18 cellular contexts compared by ENCODE assay signal in the genomic region with DNA sequence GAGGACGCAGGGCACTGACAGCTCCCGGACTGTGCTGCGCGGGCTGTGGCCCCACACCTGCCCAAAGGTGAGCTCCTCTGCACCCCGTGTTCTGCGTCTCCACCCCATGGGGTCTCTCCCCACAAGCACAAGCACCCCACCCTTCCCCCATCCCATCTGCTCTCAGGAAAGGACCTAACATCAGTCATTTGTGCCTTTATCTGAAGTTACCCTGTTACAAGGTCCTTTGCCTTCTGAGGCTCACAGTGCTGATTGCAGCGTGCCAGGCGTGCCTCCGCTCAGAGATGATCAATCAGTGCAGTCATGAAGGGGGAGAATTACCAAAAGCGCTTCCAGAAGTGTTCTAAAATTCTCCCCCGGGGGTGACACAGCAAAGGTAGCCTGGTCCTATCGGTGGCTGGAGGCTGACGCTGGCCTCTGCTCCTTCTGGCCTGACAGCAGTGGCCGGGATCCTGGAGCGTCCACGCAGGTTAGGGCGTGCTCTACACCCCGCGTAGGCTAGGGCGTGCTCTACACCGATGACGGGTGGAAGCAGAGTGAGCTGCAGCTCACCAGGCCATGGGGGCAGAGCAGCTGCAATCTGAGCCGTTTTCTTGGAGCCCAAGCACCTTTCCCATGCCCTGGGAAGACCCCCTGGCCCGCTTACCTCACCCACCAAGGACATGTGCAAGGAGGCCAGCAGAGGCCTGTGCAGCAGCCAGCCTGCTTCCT.
DNase-seq lines count a peak whose midpoint lies in the region; ATAC-seq, FAIRE-seq and TF ChIP-seq lines count a peak whose summit lies in the region.
"Had no signal": no experiment of that assay in that cellular context is flagged by ENCODE, and none has a peak within 500 bp of the region (broad histone marks: within the 10 kb centered on the region; RNA-seq: fewer than 3 reads in every experiment).

No MANE protein-coding gene starts in this region.

- H3K4me2 ChIP-seq in H1 (ENCODE audit: insufficient read depth in 1 of 2, low read depth in 2 of 2, low read length in 2 of 2): peak overlapping the region; percentile 26 to 35; a peak in 1 of 4 replicates
- H3K4me2 ChIP-seq: smooth muscle cell had no signal

- H3K9ac ChIP-seq in H1 (replicated peaks in 1 of 4; ENCODE audit: extremely low read depth in 1 of 4, low read depth in 3 of 4, low read length in 3 of 4): no peak overlapping the region

- 89% methylated on average over 24 of the region's 24 CpGs; no CpG with 5 or more reads in 1 of the 2 experiments for WGBS in H1 (ENCODE audit: extremely low coverage in 1 of 2, insufficient coverage in 1 of 2, insufficient read length in 1 of 2, insufficient replicate concordance in 2 of 2, low coverage in 1 of 2, low lambda C conversion rate in 2 of 2, missing lambda C conversion rate in 1 of 2), 2 experiments

- no peak for TF ChIP-seq POLR2A in H1 (IDR thresholded peaks at IDR 0.05; ENCODE audit: control extremely low read depth in 1 of 2, low read depth in 2 of 2, low read length in 2 of 2)
- TF ChIP-seq POLR2A in erythroblast (IDR thresholded peaks at IDR 0.05; ENCODE audit: low read length): no peak

- CTCF ChIA-PET in activated CD8-positive, alpha-beta memory T cell treated with anti-CD3 and anti-CD28 coated beads, Interleukin-2, amount 10 ng/mL, durations not matched to agents 7 days and 5 days (lab: Charles Lee): interaction anchor here (2.5 to 5.9 kb wide), 3 partner anchors 19 to 147 kb away, joined by 5 to 40 read pairs (median 29); no protein-coding TSS in a partner anchor
- CTCF ChIA-PET in H1 (lab: Charles Lee; ENCODE audit: partially characterized antibody): interaction anchor here (0.5 to 4.9 kb wide), 10 partner anchors 19 to 711 kb away, joined by 3 to 28 read pairs (median 4); no protein-coding TSS in a partner anchor

- H2BK120ac ChIP-seq in H1 (replicated peaks; ENCODE audit: low read depth, low read length): no peak overlapping the region

- peak overlapping the region; percentile 76 for H3K18ac ChIP-seq in H1 (ENCODE audit: extremely low read depth, low read length)

- no peak overlapping the region for H4K8ac ChIP-seq in H1 (ENCODE audit: extremely low read depth, insufficient read depth, low read length)

- no peak for TF ChIP-seq CTCF in H1 (IDR thresholded peaks at IDR 0.05; ENCODE audit: control extremely low read depth in 1 of 3, insufficient read depth in 1 of 3, low read depth in 1 of 3, low read length in 3 of 3)

- TF ChIP-seq RAD21 in H1 (IDR thresholded peaks at IDR 0.05 in 1 of 2, conservative IDR thresholded peaks at IDR 0.05 in 1 of 2; ENCODE audit: low read depth in 2 of 2, low read length in 2 of 2): no peak

- H3K27me3 Mint-ChIP-seq in activated CD8-positive, alpha-beta memory T cell treated with anti-CD3 and anti-CD28 coated beads, Interleukin-2, amount 10 ng/mL, durations not matched to agents 7 days and 5 days: no peaks in the 10 kb centered on the region
- H3K27me3 Mint-ChIP-seq in T-helper 17 cell: no peaks in the 10 kb centered on the region
- H3K27me3 Mint-ChIP-seq: stimulated activated naive CD8-positive, alpha-beta T cell treated with anti-CD3 and anti-CD28 coated beads, Interleukin-15, Interleukin-2, amounts not matched to agents 100 ng/mL and 50 ng/mL, for 24 hours had no signal

- no peak overlapping the region for H3K27ac Mint-ChIP-seq in activated CD8-positive, alpha-beta memory T cell treated with anti-CD3 and anti-CD28 coated beads, Interleukin-2, amount 10 ng/mL, durations not matched to agents 7 days and 5 days
- H3K27ac Mint-ChIP-seq in T-helper 17 cell: peak overlapping the region; percentile 41
- H3K27ac Mint-ChIP-seq: stimulated activated naive CD8-positive, alpha-beta T cell treated with anti-CD3 and anti-CD28 coated beads, Interleukin-15, Interleukin-2, amounts not matched to agents 100 ng/mL and 50 ng/mL, for 24 hours had no signal

- H3K56ac ChIP-seq in H1 (replicated peaks; ENCODE audit: insufficient read length, low read depth, low read length): no peak overlapping the region

- peak overlapping the region; percentile 66; the same call in 1 of the 2 replicates for H2BK20ac ChIP-seq in H1 (ENCODE audit: low read length)

- no peak for TF ChIP-seq EP300 in H1 (IDR thresholded peaks at IDR 0.05; ENCODE audit: borderline replicate concordance in 1 of 2, low read depth in 2 of 2, low read length in 2 of 2)

- no peak overlapping the region for H3K14ac ChIP-seq in H1 (ENCODE audit: insufficient read length)

- no peak overlapping the region for H4K5ac ChIP-seq in H1 (ENCODE audit: insufficient read length, low read depth, low read length)

- no peaks in the 10 kb centered on the region; a peak in 1 of 8 replicates for H3K36me3 ChIP-seq in H1 (ENCODE audit: control insufficient read depth in 2 of 4, insufficient read depth in 4 of 4, low read length in 3 of 4)

- peak overlapping the region; percentile 67 for H4K91ac ChIP-seq in H1 (replicated peaks; ENCODE audit: insufficient read length, low read length)

- H3K27me3 ChIP-seq in H1 (replicated peaks in 1 of 4; ENCODE audit: control insufficient read depth in 3 of 4, extremely low read depth in 1 of 4, insufficient read depth in 3 of 4, low read length in 3 of 4): no peaks in the 10 kb centered on the region; a peak in 1 of 7 replicates

- POLR2A ChIA-PET in H1 (lab: Charles Lee; ENCODE audit: partially characterized antibody): interaction anchor here (1.4 kb wide), 1 partner anchor 38 kb away, joined by 4 read pairs; no protein-coding TSS in a partner anchor

- no peak overlapping the region for H3K4me3 ChIP-seq in H1 (ENCODE audit: extremely low read depth in 1 of 4, insufficient read depth in 2 of 4, low read depth in 3 of 4, low read length in 4 of 4)
- H3K4me3 ChIP-seq: SK-N-MC, smooth muscle cell had no signal

- H3K4me1 Mint-ChIP-seq in activated CD8-positive, alpha-beta memory T cell treated with anti-CD3 and anti-CD28 coated beads, Interleukin-2, amount 10 ng/mL, durations not matched to agents 7 days and 5 days: peaks cover 28% of the 10 kb centered on the region
- H3K4me1 Mint-ChIP-seq in T-helper 17 cell: peaks cover 23% of the 10 kb centered on the region

- peaks cover 0 to 13% (median 9%) of the 10 kb centered on the region in 4 experiments; a peak in 5 of 7 replicates for H3K4me1 ChIP-seq in H1 (replicated peaks in 1 of 4; ENCODE audit: control insufficient read depth in 3 of 4, insufficient read depth in 4 of 4, low read length in 3 of 4)
- H3K4me1 ChIP-seq: Caco-2 had no signal

- H3K27ac ChIP-seq in H1 (ENCODE audit: low read depth, low read length): no peak overlapping the region
- H3K27ac ChIP-seq: SK-N-MC had no signal

- peaks cover 6% of the 10 kb centered on the region; the same call in 1 of the 2 replicates for H3K23me2 ChIP-seq in H1 (ENCODE audit: low read depth, low read length)

- H3K4ac ChIP-seq in H1 (replicated peaks; ENCODE audit: insufficient read length, low read depth, low read length): peak overlapping the region; percentile 13

- no peaks in the 10 kb centered on the region for H3K79me1 ChIP-seq in H1 (ENCODE audit: low read depth, low read length)

- H3K9me3 ChIP-seq in T-helper 17 cell (ENCODE audit: control insufficient read depth, low read length, poor library complexity, severe bottlenecking) (no peaks in the 10 kb centered on the region), H1 (ENCODE audit: insufficient read depth in 2 of 2, low read depth in 1 of 2, low read length in 1 of 2) (peaks cover 0 to 7% of the 10 kb centered on the region in 2 experiments; a peak in 1 of 4 replicates)
- H3K9me3 ChIP-seq: Caco-2 had no signal

- no peak overlapping the region; the same call in 1 of the 2 replicates for H2AK5ac ChIP-seq in H1 (ENCODE audit: low read depth, low read length)

- H3K9me3 Mint-ChIP-seq in activated CD8-positive, alpha-beta memory T cell treated with anti-CD3 and anti-CD28 coated beads, Interleukin-2, amount 10 ng/mL, durations not matched to agents 7 days and 5 days (ENCODE audit: low read depth): peaks cover 2% of the 10 kb centered on the region

- peak; percentile 70 for DNase-seq in activated CD8-positive, alpha-beta memory T cell treated with anti-CD3 and anti-CD28 coated beads for 24 hours
- DNase-seq in activated CD8-positive, alpha-beta memory T cell treated with anti-CD3 and anti-CD28 coated beads, Interleukin-2, amount 10 ng/mL, durations not matched to agents 7 days and 5 days: no peak
- no peak for DNase-seq in T-helper 17 cell
- no peak for DNase-seq in H1 (ENCODE audit: low read depth in 1 of 2, low spot score in 2 of 2)
- peak; percentile 55 for DNase-seq in retina
- no peak for DNase-seq in erythroblast (lab: John Stamatoyannopoulos, UW)
- DNase-seq: ACHN, anterior cingulate cortex, foreskin melanocyte, left colon, NCI-H82 had no signal

- peaks cover 5% of the 10 kb centered on the region for H3K36me3 Mint-ChIP-seq in activated CD8-positive, alpha-beta memory T cell treated with anti-CD3 and anti-CD28 coated beads, Interleukin-2, amount 10 ng/mL, durations not matched to agents 7 days and 5 days
- H3K36me3 Mint-ChIP-seq in T-helper 17 cell (ENCODE audit: low read depth): no peaks in the 10 kb centered on the region

- H3K23ac ChIP-seq in H1 (ENCODE audit: insufficient read length): no peak overlapping the region

- ATAC-seq in activated CD8-positive, alpha-beta memory T cell treated with anti-CD3 and anti-CD28 coated beads, Interleukin-2, amount 10 ng/mL, durations not matched to agents 7 days and 5 days: no peak
- ATAC-seq in T-helper 17 cell (no peak), GM21526 (IDR thresholded peaks at IDR 0.05; ENCODE audit: low FRiP score, unreplicated experiment) (no peak), HG03025 (IDR thresholded peaks at IDR 0.05; ENCODE audit: low FRiP score, unreplicated experiment) (no peak)
- ATAC-seq: left colon, Panc1 had no signal

- no peak overlapping the region for H2AFZ ChIP-seq in H1 (ENCODE audit: low read length)

- H3K79me2 ChIP-seq in H1 (ENCODE audit: control insufficient read depth in 1 of 2, insufficient read depth in 2 of 2, low read length in 2 of 2): no peaks in the 10 kb centered on the region

- peak overlapping the region; percentile 54; the same call in 1 of the 2 replicates for H2BK5ac ChIP-seq in H1 (ENCODE audit: low read depth, low read length)

- no peak overlapping the region; the same call in 1 of the 2 replicates for H2BK15ac ChIP-seq in H1 (ENCODE audit: low read length)

- H3K4me3 Mint-ChIP-seq in activated CD8-positive, alpha-beta memory T cell treated with anti-CD3 and anti-CD28 coated beads, Interleukin-2, amount 10 ng/mL, durations not matched to agents 7 days and 5 days: no peak overlapping the region
- no peak overlapping the region for H3K4me3 Mint-ChIP-seq in T-helper 17 cell
- H3K4me3 Mint-ChIP-seq: stimulated activated naive CD8-positive, alpha-beta T cell treated with anti-CD3 and anti-CD28 coated beads, Interleukin-15, Interleukin-2, amounts not matched to agents 100 ng/mL and 50 ng/mL, for 24 hours had no signal

- no peak for FAIRE-seq in H1 (lab: Jason Lieb, UNC)

- peak overlapping the region; percentile 97; the same call in 1 of the 2 replicates for H2BK12ac ChIP-seq in H1 (ENCODE audit: low read depth, low read length)

- H4K20me1 ChIP-seq in H1 (replicated peaks in 1 of 2; ENCODE audit: control insufficient read depth in 1 of 2, insufficient read depth in 2 of 2, low read length in 2 of 2): peaks cover 0 to 7% of the 10 kb centered on the region in 2 experiments

TF ChIP-seq in H1, 55 proteins besides CTCF, POLR2A, EP300 and RAD21 (continues in another document):
- no peak for TF ChIP-seq SP1 (IDR thresholded peaks at IDR 0.05; ENCODE audit: low read depth, low read length)

Comparison
In these comparisons a context has a peak if more than half of its experiments do, and no peak if none do; other contexts are left out.
1. DNase-seq: peak in activated CD8-positive, alpha-beta memory T cell treated with anti-CD3 and anti-CD28 coated beads for 24 hours (single experiment) and retina (single experiment); none in activated CD8-positive, alpha-beta memory T cell treated with anti-CD3 and anti-CD28 coated beads, Interleukin-2, amount 10 ng/mL, durations not matched to agents 7 days and 5 days (single experiment), T-helper 17 cell (0 of 3), H1 (0 of 2) and erythroblast (0 of 2).